ENCODE assay signal across 8 cellular contexts in the genomic region with DNA sequence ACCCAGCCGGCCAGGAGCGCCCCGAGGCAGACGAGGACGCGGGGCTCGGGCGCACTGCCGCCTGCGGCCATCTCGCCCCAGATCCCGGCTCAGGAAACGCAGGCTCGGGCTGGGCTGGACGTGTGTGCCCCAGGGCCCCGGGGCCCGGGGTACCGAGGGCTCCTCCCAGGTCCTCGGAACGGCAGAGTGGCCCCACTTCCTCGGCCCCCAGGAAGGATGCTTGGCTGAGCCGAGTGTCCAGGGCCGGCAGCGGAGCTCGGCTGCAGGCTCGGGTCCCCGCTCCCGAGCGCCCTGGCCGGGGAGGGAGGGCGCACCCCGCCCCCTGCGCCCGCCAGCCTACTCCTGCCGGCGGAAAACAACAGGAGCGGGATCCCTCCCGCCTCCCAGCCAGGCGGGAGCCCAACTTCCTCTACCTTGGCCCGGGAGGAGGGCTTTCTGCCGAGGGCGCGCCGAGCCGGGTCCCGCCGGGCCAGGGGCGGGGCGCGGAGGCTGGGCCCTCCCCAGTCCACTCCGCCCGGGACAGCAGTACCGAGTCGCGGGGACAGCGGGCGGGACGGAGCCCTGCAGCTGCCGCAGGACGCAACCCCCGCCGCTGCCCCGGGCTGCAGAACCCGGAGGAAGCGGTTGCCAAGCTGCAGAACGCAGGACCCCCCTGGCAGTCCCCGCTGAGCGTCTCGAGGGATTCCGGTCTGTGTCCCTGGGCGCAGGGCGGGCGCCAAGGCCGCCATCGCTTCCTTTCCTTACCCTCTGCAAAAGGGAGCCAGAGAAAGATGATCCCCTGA. TPM values are rescaled to one million over a fixed set of nuclear protein-coding genes. Genes with fewer than 3 reads are reported as not detected.
DNase-seq lines count a peak whose midpoint lies in the region; ATAC-seq, FAIRE-seq and TF ChIP-seq lines count a peak whose summit lies in the region.

A gene with protein sequence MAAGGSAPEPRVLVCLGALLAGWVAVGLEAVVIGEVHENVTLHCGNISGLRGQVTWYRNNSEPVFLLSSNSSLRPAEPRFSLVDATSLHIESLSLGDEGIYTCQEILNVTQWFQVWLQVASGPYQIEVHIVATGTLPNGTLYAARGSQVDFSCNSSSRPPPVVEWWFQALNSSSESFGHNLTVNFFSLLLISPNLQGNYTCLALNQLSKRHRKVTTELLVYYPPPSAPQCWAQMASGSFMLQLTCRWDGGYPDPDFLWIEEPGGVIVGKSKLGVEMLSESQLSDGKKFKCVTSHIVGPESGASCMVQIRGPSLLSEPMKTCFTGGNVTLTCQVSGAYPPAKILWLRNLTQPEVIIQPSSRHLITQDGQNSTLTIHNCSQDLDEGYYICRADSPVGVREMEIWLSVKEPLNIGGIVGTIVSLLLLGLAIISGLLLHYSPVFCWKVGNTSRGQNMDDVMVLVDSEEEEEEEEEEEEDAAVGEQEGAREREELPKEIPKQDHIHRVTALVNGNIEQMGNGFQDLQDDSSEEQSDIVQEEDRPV (minus strand): TSS at position 411 of the 782 bp plus-strand sequence. CDS start 340 bp downstream, at position 71.

- H3K4me3 ChIP-seq in H1 (ENCODE audit: extremely low read depth in 1 of 4, insufficient read depth in 2 of 4, low read depth in 3 of 4, low read length in 4 of 4) (peak within 1 kb of the TSS; percentile 81 to 91 (median 87)), right lobe of liver (peak within 1 kb of the TSS; percentile 78 to 92 (median 83))

- peak within 1 kb of the TSS; percentile 86 for H4K8ac ChIP-seq in H1 (ENCODE audit: extremely low read depth, insufficient read depth, low read length)

- no peak within 1 kb of the TSS for H3K23ac ChIP-seq in H1 (ENCODE audit: insufficient read length)

- peak within 1 kb of the TSS; percentile 50 for H3K4ac ChIP-seq in H1 (replicated peaks; ENCODE audit: insufficient read length, low read depth, low read length)

- H4K91ac ChIP-seq in H1 (replicated peaks; ENCODE audit: insufficient read length, low read length) = peak within 1 kb of the TSS; percentile 52

- H2AK5ac ChIP-seq in H1 (ENCODE audit: low read depth, low read length) = no peak within 1 kb of the TSS

- TF ChIP-seq RAD21 in H1 (IDR thresholded peaks at IDR 0.05 in 1 of 2, conservative IDR thresholded peaks at IDR 0.05 in 1 of 2; ENCODE audit: low read depth in 2 of 2, low read length in 2 of 2) = no peak

- peak within 1 kb of the TSS; percentile 68 for H2BK120ac ChIP-seq in H1 (replicated peaks; ENCODE audit: low read depth, low read length)

- H3K36me3 ChIP-seq in H1 (ENCODE audit: control insufficient read depth in 2 of 4, insufficient read depth in 4 of 4, low read length in 3 of 4) (peaks cover 3 to 8% (median 4%) of the 10 kb centered on the region in 4 experiments; a peak in 5 of 8 replicates), right lobe of liver (no peaks in the 10 kb centered on the region)

- peak within 1 kb of the TSS; percentile 84 for H3K4me3 Mint-ChIP-seq in activated B cell treated with CpG ODN at 0.5 μM for 24 hours

- no peaks in the 10 kb centered on the region for H3K36me3 Mint-ChIP-seq in activated B cell treated with CpG ODN at 0.5 μM for 24 hours (ENCODE audit: low read depth)

- peaks cover 5% of the 10 kb centered on the region; the same call in 1 of the 2 replicates for H3K23me2 ChIP-seq in H1 (ENCODE audit: low read depth, low read length)

- no peaks in the 10 kb centered on the region for H4K20me1 ChIP-seq in H1 (replicated peaks in 1 of 2; ENCODE audit: control insufficient read depth in 1 of 2, insufficient read depth in 2 of 2, low read length in 2 of 2)

- peak within 1 kb of the TSS; percentile 99 for H3K18ac ChIP-seq in H1 (ENCODE audit: extremely low read depth, low read length)

- peak within 1 kb of the TSS; percentile 78 to 92 for H3K4me2 ChIP-seq in H1 (ENCODE audit: insufficient read depth in 1 of 2, low read depth in 2 of 2, low read length in 2 of 2)

- WGBS in H1 (ENCODE audit: extremely low coverage in 1 of 2, insufficient coverage in 1 of 2, insufficient read length in 1 of 2, insufficient replicate concordance in 2 of 2, low coverage in 1 of 2, low lambda C conversion rate in 2 of 2, missing lambda C conversion rate in 1 of 2), 2 experiments = 1% methylated on average over 54 of the region's 75 CpGs; no CpG with 5 or more reads in 1 of the 2 experiments
- no CpG with 5 or more reads among the region's 75 CpGs for WGBS in right lobe of liver (ENCODE audit: insufficient coverage, low coverage, low lambda C conversion rate, missing lambda C conversion rate)

- no peak for TF ChIP-seq EP300 in H1 (IDR thresholded peaks at IDR 0.05; ENCODE audit: borderline replicate concordance in 1 of 2, low read depth in 2 of 2, low read length in 2 of 2)

- peaks cover 21% of the 10 kb centered on the region for H3K27me3 Mint-ChIP-seq in activated B cell treated with CpG ODN at 0.5 μM for 24 hours

- 0 out of 2 replicates have a peak within 1 kb of the TSS, but pooled peaks have one; percentile 23 for H2BK20ac ChIP-seq in H1 (ENCODE audit: low read length)

- DNase-seq in AML-193 (lab: John Stamatoyannopoulos, UW) (peak; percentile 43 to 46), NCI-H2029 (lab: John Stamatoyannopoulos, UW) (peak; percentile 83), activated B cell treated with CpG ODN at 0.5 μM for 24 hours (peak; percentile 29), H1 (ENCODE audit: low read depth in 1 of 2, low spot score in 2 of 2) (peak in 1 of 2 experiments; percentile 80), right lobe of liver (peak; percentile 86 to 90 (median 89))
- DNase-seq in stimulated activated CD8-positive, alpha-beta memory T cell treated with anti-CD3 and anti-CD28 coated beads, Interleukin-2, amount 100 ng/mL, for 48 hours (ENCODE audit: low read depth in 2 of 2) = peak; percentile 8 to 15

- intact Hi-C loops in activated B cell treated with CpG ODN at 0.5 μM for 24 hours (cut with micrococcal nuclease) = loop anchor here (1.0 to 2.0 kb wide), 2 partner anchors 33 to 41 kb away; a partner anchor contains a TSS
- intact Hi-C loops in right lobe of liver (cut with DNase I) = no loop called here

- ATAC-seq in GM18867 (IDR thresholded peaks at IDR 0.05; ENCODE audit: unreplicated experiment) (peak; percentile 55), activated B cell treated with CpG ODN at 0.5 μM for 24 hours (ENCODE audit: low read depth) (peak; percentile 82), right lobe of liver (peak; percentile 88 to 99 (median 96)), HG03565 (IDR thresholded peaks at IDR 0.05; ENCODE audit: unreplicated experiment) (no peak)

- H2BK12ac ChIP-seq in H1 (ENCODE audit: low read depth, low read length) = peak within 1 kb of the TSS; percentile 99; the same call in 1 of the 2 replicates

- no peak within 1 kb of the TSS for H3K27ac Mint-ChIP-seq in activated B cell treated with CpG ODN at 0.5 μM for 24 hours

- FAIRE-seq in H1 (lab: Jason Lieb, UNC) = no peak

- H3K9ac ChIP-seq in H1 (replicated peaks in 1 of 4; ENCODE audit: extremely low read depth in 1 of 4, low read depth in 3 of 4, low read length in 3 of 4) = peak within 1 kb of the TSS; percentile 68 to 92 (median 80)

- H3K27ac ChIP-seq in H1 (ENCODE audit: low read depth, low read length) (peak within 1 kb of the TSS; percentile 91; the same call in 1 of the 2 replicates), right lobe of liver (peak within 1 kb of the TSS; percentile 37 to 90 (median 63))

- peaks cover 8 to 37% of the 10 kb centered on the region in 2 experiments for H3K79me2 ChIP-seq in H1 (ENCODE audit: control insufficient read depth in 1 of 2, insufficient read depth in 2 of 2, low read length in 2 of 2)

- CTCF ChIA-PET in activated B cell treated with CpG ODN at 0.5 μM for 24 hours (lab: Charles Lee) (no interaction called here), H1 (lab: Charles Lee; ENCODE audit: partially characterized antibody) (interaction anchor here (0.9 to 2.2 kb wide), 4 partner anchors 10 to 61 kb away, joined by 3 to 11 read pairs (median 4); no protein-coding TSS in a partner anchor)

- TF ChIP-seq CTCF in activated B cell treated with CpG ODN at 0.5 μM for 24 hours (IDR thresholded peaks at IDR 0.05) = no peak
- TF ChIP-seq CTCF in H1 (IDR thresholded peaks at IDR 0.05; ENCODE audit: control extremely low read depth in 1 of 3, insufficient read depth in 1 of 3, low read depth in 1 of 3, low read length in 3 of 3) = no peak
- peak in 1 of 4 donors; percentile 13 for TF ChIP-seq CTCF in right lobe of liver (IDR thresholded peaks at IDR 0.05)

- no peak within 1 kb of the TSS for H2BK15ac ChIP-seq in H1 (ENCODE audit: low read length)

- H3K14ac ChIP-seq in H1 (ENCODE audit: insufficient read length) = no peak within 1 kb of the TSS

- H3K27me3 ChIP-seq in H1 (replicated peaks in 1 of 4; ENCODE audit: control insufficient read depth in 3 of 4, extremely low read depth in 1 of 4, insufficient read depth in 3 of 4, low read length in 3 of 4) (no peaks in the 10 kb centered on the region), right lobe of liver (no peaks in the 10 kb centered on the region)

- H3K56ac ChIP-seq in H1 (replicated peaks; ENCODE audit: insufficient read length, low read depth, low read length) = peak within 1 kb of the TSS; percentile 84

- H3K9me3 Mint-ChIP-seq in activated B cell treated with CpG ODN at 0.5 μM for 24 hours = no peaks in the 10 kb centered on the region

- no peak within 1 kb of the TSS for H2AFZ ChIP-seq in H1 (ENCODE audit: low read length)

- H4K5ac ChIP-seq in H1 (ENCODE audit: insufficient read length, low read depth, low read length) = peak within 1 kb of the TSS; percentile 92

- POLR2A ChIA-PET in activated B cell treated with CpG ODN at 0.5 μM for 24 hours (lab: Charles Lee) (interaction anchor here (0.7 to 1.1 kb wide), 3 partner anchors 8 to 43 kb away, joined by 3 to 18 read pairs (median 6); a partner anchor contains a TSS), H1 (lab: Charles Lee; ENCODE audit: partially characterized antibody) (interaction anchor here (0.9 to 7.3 kb wide), 12 partner anchors 9 to 273 kb away, joined by 3 to 103 read pairs (median 4); a partner anchor contains a TSS)

- peaks cover 0 to 9% (median 4%) of the 10 kb centered on the region in 4 experiments; a peak in 4 of 7 replicates for H3K4me1 ChIP-seq in H1 (replicated peaks in 1 of 4; ENCODE audit: control insufficient read depth in 3 of 4, insufficient read depth in 4 of 4, low read length in 3 of 4)
- H3K4me1 ChIP-seq in right lobe of liver = peaks cover 0 to 9% (median 4%) of the 10 kb centered on the region in 4 donors

- H3K4me1 Mint-ChIP-seq in activated B cell treated with CpG ODN at 0.5 μM for 24 hours = peaks cover 9% of the 10 kb centered on the region

- TF ChIP-seq POLR2A in H1 (IDR thresholded peaks at IDR 0.05; ENCODE audit: control extremely low read depth in 1 of 2, low read depth in 2 of 2, low read length in 2 of 2) = no peak; a peak in 1 of 3 replicates
- TF ChIP-seq POLR2A in right lobe of liver (IDR thresholded peaks at IDR 0.05) = peak; percentile 97

- peaks cover 7% of the 10 kb centered on the region for H3K79me1 ChIP-seq in H1 (ENCODE audit: low read depth, low read length)

- H3K9me3 ChIP-seq in H1 (ENCODE audit: insufficient read depth in 2 of 2, low read depth in 1 of 2, low read length in 1 of 2) = no peaks in the 10 kb centered on the region
- no peaks in the 10 kb centered on the region for H3K9me3 ChIP-seq in right lobe of liver

- H2BK5ac ChIP-seq in H1 (ENCODE audit: low read depth, low read length) = peak within 1 kb of the TSS; percentile 97

RNA-seq across cellular contexts. Expression of the gene that starts here (rescaled TPM):
- total RNA-seq in activated B cell treated with CpG ODN at 0.5 μM for 24 hours = 1.6 and 2.4 TPM in 2 replicates
- 93.6 and 96.8 TPM in 2 replicates for total RNA-seq in H1 (2021; fragmentation: NEBNext Ultra II Directional; extraction: Animal tissue kit (Norgen Biotek cat#: 25700))
- 34.4 and 42.7 TPM in 2 replicates for polyA plus RNA-seq in H1 (2011; rRNA removed)
- 36.8 TPM for polyA plus RNA-seq in H1 (2011; cell fraction: cytosol; rRNA removed)
- 68.9 TPM for polyA plus RNA-seq in H1 (2011; cell fraction: nucleus; rRNA removed)
- polyA plus RNA-seq in H1 (2012, experiment 1 of 2) = 40.2 to 62.7 TPM (median 47.4 TPM) in 4 replicates
- polyA plus RNA-seq in H1 (2012, experiment 2 of 2) = 20.4 TPM
- polyA plus RNA-seq in H1 (2013, experiment 1 of 2) = 77.5 TPM
- 73.7 TPM for polyA plus RNA-seq in H1 (2013, experiment 2 of 2)
- 158 and 162 TPM in 2 replicates for polyA minus RNA-seq in H1 (2011; rRNA and poly(A)+ RNA removed)
- 44.9 TPM for polyA minus RNA-seq in H1 (2011; cell fraction: cytosol; rRNA and poly(A)+ RNA removed)
- 110 TPM for polyA minus RNA-seq in H1 (2011; cell fraction: nucleus; rRNA and poly(A)+ RNA removed)
- 10 to 100 TPM; 13.1 to 31.3 (median 20.1) TPM for total RNA-seq in right lobe of liver
